In the genomic region with DNA sequence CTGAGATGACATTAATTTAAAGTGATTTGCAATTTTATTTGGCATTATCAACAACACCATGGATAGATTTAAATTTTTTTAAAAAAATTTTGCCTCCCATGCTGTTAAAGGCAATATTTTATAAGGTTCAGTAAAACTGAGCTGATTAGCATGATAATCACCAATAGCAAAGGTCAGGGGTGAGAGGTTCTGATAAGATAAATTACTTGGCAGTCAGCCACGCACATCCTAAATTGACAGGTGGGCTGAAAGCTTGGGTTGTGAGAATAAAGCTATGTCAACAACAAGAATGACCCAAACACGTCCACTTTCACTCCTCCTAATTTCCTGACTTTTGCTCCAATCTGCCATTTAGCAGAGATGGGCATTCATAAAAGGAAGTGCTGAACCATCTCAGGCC, we compare ENCODE assay signal across 28 cellular contexts.
"Had no signal": no experiment of that assay in that cellular context is flagged by ENCODE, and none has a peak within 500 bp of the region (broad histone marks: within the 10 kb centered on the region; RNA-seq: fewer than 3 reads in every experiment).

No MANE protein-coding gene starts in this region.

- H3K4me3 Mint-ChIP-seq: activated CD4-positive, alpha-beta memory T cell treated with anti-CD3 and anti-CD28 coated beads for 36 hours; activated CD4-positive, alpha-beta T cell treated with anti-CD3 and anti-CD28 coated beads, Interleukin-2, amount 10 ng/mL, durations not matched to agents 7 days and 5 days; activated naive CD8-positive, alpha-beta T cell treated with anti-CD3 and anti-CD28 coated beads, Interleukin-2, amount 50 U/mL, for 24 hours; activated T-cell treated with anti-CD3 and anti-CD28 coated beads, Interleukin-2, amount 50 U/mL, for 4 hours; brain had no signal

- H3K27me3 Mint-ChIP-seq: brain had no signal

- DNase-seq: activated CD4-positive, alpha-beta memory T cell treated with anti-CD3 and anti-CD28 coated beads for 36 hours; activated CD4-positive, alpha-beta T cell treated with anti-CD3 and anti-CD28 coated beads, Interleukin-2, amount 10 ng/mL, durations not matched to agents 7 days and 5 days; activated CD4-positive, CD25-positive, alpha-beta regulatory T cell; activated CD8-positive, alpha-beta memory T cell treated with anti-CD3 and anti-CD28 coated beads for 24 hours; activated effector memory CD4-positive, alpha-beta T cell treated with anti-CD3 and anti-CD28 coated beads, Interleukin-2, amount 50 U/mL, for 16 hours; activated naive CD4-positive, alpha-beta T cell treated with Interleukin-2 at 50 U/mL for 16 hours; activated naive CD8-positive, alpha-beta T cell treated with anti-CD3 and anti-CD28 coated beads, Interleukin-2, amount 50 U/mL, for 24 hours; activated T-cell treated with anti-CD3 and anti-CD28 coated beads, Interleukin-2, amount 50 U/mL, for 4 hours; amniotic stem cell; MG63; MV-4-11; NCI-H1092 treated with DMSO at 0.1 percent for 48 hours; NCI-H1436; NCI-H187 treated with DMSO at 0.1 percent for 48 hours; NCI-H2081 treated with DMSO at 0.1 percent for 48 hours; NCI-H2227 treated with DMSO at 0.1 percent for 48 hours; NCI-H446 treated with DMSO at 0.1 percent for 48 hours; NCI-H526; NK-92 treated with Interleukin-12 subunit alpha and Interleukin-12 subunit beta, amount 100 ng/mL, for 24 hours; OCI-M1; RPMI8226 had no signal

- H3K36me3 ChIP-seq: ascending aorta, MG63 had no signal

- H3K4me3 ChIP-seq: ascending aorta, MG63, SK-N-MC had no signal

- H3K9me3 ChIP-seq: ascending aorta, MG63 had no signal

- H3K9me3 Mint-ChIP-seq: activated CD4-positive, alpha-beta memory T cell treated with anti-CD3 and anti-CD28 coated beads for 36 hours; activated CD4-positive, alpha-beta T cell treated with anti-CD3 and anti-CD28 coated beads, Interleukin-2, amount 10 ng/mL, durations not matched to agents 7 days and 5 days; activated naive CD4-positive, alpha-beta T cell treated with anti-CD3 and anti-CD28 coated beads, Interleukin-2, amount 50 U/mL, for 72 hours; activated naive CD8-positive, alpha-beta T cell treated with anti-CD3 and anti-CD28 coated beads, Interleukin-2, amount 50 U/mL, for 24 hours; activated T-cell treated with anti-CD3 and anti-CD28 coated beads, Interleukin-2, amount 50 U/mL, for 4 hours; brain had no signal

- H3K27me3 ChIP-seq: ascending aorta, MG63 had no signal

- H3K27ac Mint-ChIP-seq: activated CD4-positive, alpha-beta memory T cell treated with anti-CD3 and anti-CD28 coated beads for 36 hours; activated CD4-positive, alpha-beta T cell treated with anti-CD3 and anti-CD28 coated beads, Interleukin-2, amount 10 ng/mL, durations not matched to agents 7 days and 5 days; activated naive CD8-positive, alpha-beta T cell treated with anti-CD3 and anti-CD28 coated beads, Interleukin-2, amount 50 U/mL, for 24 hours; brain had no signal

- ATAC-seq: activated naive CD4-positive, alpha-beta T cell treated with anti-CD3 and anti-CD28 coated beads, Interleukin-2, amount 50 U/mL, for 72 hours; activated naive CD8-positive, alpha-beta T cell treated with anti-CD3 and anti-CD28 coated beads, Interleukin-2, amount 50 U/mL, for 24 hours; activated T-cell treated with anti-CD3 and anti-CD28 coated beads, Interleukin-2, amount 50 U/mL, for 4 hours; Panc1; Right ventricle myocardium inferior had no signal

- H3K36me3 Mint-ChIP-seq: activated CD4-positive, alpha-beta memory T cell treated with anti-CD3 and anti-CD28 coated beads for 36 hours; activated naive CD4-positive, alpha-beta T cell treated with anti-CD3 and anti-CD28 coated beads, Interleukin-2, amount 50 U/mL, for 72 hours; brain had no signal

- H3K27ac ChIP-seq: ascending aorta, SK-N-MC, VCaP had no signal

- H3K4me1 Mint-ChIP-seq: activated CD4-positive, alpha-beta T cell treated with anti-CD3 and anti-CD28 coated beads, Interleukin-2, amount 10 ng/mL, durations not matched to agents 7 days and 5 days; activated naive CD8-positive, alpha-beta T cell treated with anti-CD3 and anti-CD28 coated beads, Interleukin-2, amount 50 U/mL, for 24 hours had no signal
